Comparison of ENCODE assay signal across 12 cellular contexts in the genomic region with DNA sequence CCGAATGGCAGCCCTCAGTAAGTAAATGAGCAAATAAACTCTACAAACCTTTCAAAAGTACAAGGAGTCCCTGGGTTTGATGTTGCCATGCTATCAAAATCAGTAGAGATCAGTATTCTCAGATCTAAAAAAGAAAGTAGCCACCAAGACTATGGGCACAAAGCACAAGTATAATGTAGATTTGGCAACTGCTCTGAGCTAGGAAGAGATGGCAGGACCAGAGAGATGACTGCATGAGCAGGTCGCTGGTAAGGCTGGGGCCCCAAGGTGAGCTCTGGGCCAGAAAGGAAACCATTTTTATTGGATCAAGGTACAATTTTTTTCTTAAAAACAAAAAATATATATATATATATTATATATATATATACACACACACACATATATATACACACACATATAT. TPM values are rescaled to one million over a fixed set of nuclear protein-coding genes. Genes with fewer than 3 reads are reported as not detected.
DNase-seq lines count a peak whose midpoint lies in the region; ATAC-seq and TF ChIP-seq lines count a peak whose summit lies in the region.
"Had no signal": no experiment of that assay in that cellular context is flagged by ENCODE, and none has a peak within 500 bp of the region (broad histone marks: within the 10 kb centered on the region; RNA-seq: fewer than 3 reads in every experiment).

No MANE protein-coding gene starts in this region.

- no peaks in the 10 kb centered on the region for H3K27me3 Mint-ChIP-seq in activated T-cell treated with anti-CD3 and anti-CD28 coated beads, Interleukin-2, amount 50 U/mL, for 72 hours (ENCODE audit: low read depth)
- no peaks in the 10 kb centered on the region for H3K27me3 Mint-ChIP-seq in activated T-cell treated with anti-CD3 and anti-CD28 coated beads, Interleukin-2, amount 50 U/mL, for 4 hours (ENCODE audit: low read depth)
- H3K27me3 Mint-ChIP-seq in T-helper 2 cell treated with Interferon-gamma antibody and Interleukin-4, amounts not matched to agents 5 μg/mL and 100 μg/mL, for 36 hours (ENCODE audit: low read depth) = no peaks in the 10 kb centered on the region

- peak overlapping the region; percentile 45 to 65 for H3K4me3 Mint-ChIP-seq in activated T-cell treated with anti-CD3 and anti-CD28 coated beads, Interleukin-2, amount 50 U/mL, for 72 hours
- H3K4me3 Mint-ChIP-seq in activated T-cell treated with anti-CD3 and anti-CD28 coated beads, Interleukin-2, amount 50 U/mL, for 4 hours = no peak overlapping the region
- no peak overlapping the region for H3K4me3 Mint-ChIP-seq in T-helper 2 cell treated with Interferon-gamma antibody and Interleukin-4, amounts not matched to agents 5 μg/mL and 100 μg/mL, for 36 hours

- no peaks in the 10 kb centered on the region for H3K9me3 ChIP-seq in gastroesophageal sphincter

- H3K27ac ChIP-seq in gastroesophageal sphincter (peak overlapping the region in 3 of 4 donors; percentile 46 to 58 (median 56)), temporal lobe (ENCODE audit: low read depth, low read length) (peak overlapping the region; percentile 37)

- no peak for DNase-seq in activated T-cell treated with anti-CD3 and anti-CD28 coated beads, Interleukin-2, amount 50 U/mL, for 72 hours
- DNase-seq in activated T-cell treated with anti-CD3 and anti-CD28 coated beads, Interleukin-2, amount 50 U/mL, for 4 hours = no peak
- DNase-seq in T-helper 2 cell treated with Interferon-gamma antibody and Interleukin-4, amounts not matched to agents 5 μg/mL and 100 μg/mL, for 36 hours (ENCODE audit: low spot score) = no peak
- no peak for DNase-seq in medulla oblongata (ENCODE audit: extremely low spot score)
- DNase-seq: ACHN, DMS53, GOT3 had no signal

- H3K4me1 ChIP-seq in gastroesophageal sphincter = peaks cover 6 to 54% (median 34%) of the 10 kb centered on the region in 3 donors

- peak overlapping the region; percentile 51 for H3K27ac Mint-ChIP-seq in activated T-cell treated with anti-CD3 and anti-CD28 coated beads, Interleukin-2, amount 50 U/mL, for 72 hours
- H3K27ac Mint-ChIP-seq in T-helper 2 cell treated with Interferon-gamma antibody and Interleukin-4, amounts not matched to agents 5 μg/mL and 100 μg/mL, for 36 hours = peak overlapping the region; percentile 76

- H3K9me3 Mint-ChIP-seq in activated T-cell treated with anti-CD3 and anti-CD28 coated beads, Interleukin-2, amount 50 U/mL, for 72 hours = no peaks in the 10 kb centered on the region
- no peaks in the 10 kb centered on the region for H3K9me3 Mint-ChIP-seq in activated T-cell treated with anti-CD3 and anti-CD28 coated beads, Interleukin-2, amount 50 U/mL, for 4 hours
- H3K9me3 Mint-ChIP-seq in T-helper 2 cell treated with Interferon-gamma antibody and Interleukin-4, amounts not matched to agents 5 μg/mL and 100 μg/mL, for 36 hours = no peaks in the 10 kb centered on the region

- H3K27me3 ChIP-seq in gastroesophageal sphincter = no peaks in the 10 kb centered on the region

- no peak overlapping the region for H3K4me3 ChIP-seq in gastroesophageal sphincter

- no peak for ATAC-seq in activated T-cell treated with anti-CD3 and anti-CD28 coated beads, Interleukin-2, amount 50 U/mL, for 72 hours (replicated peaks in 1 of 2)
- ATAC-seq in activated T-cell treated with anti-CD3 and anti-CD28 coated beads, Interleukin-2, amount 50 U/mL, for 4 hours = no peak
- no peak for ATAC-seq in gastroesophageal sphincter
- no peak for ATAC-seq in GM18907 (IDR thresholded peaks at IDR 0.05; ENCODE audit: unreplicated experiment)
- ATAC-seq in activated CD4-positive, CD25-positive, alpha-beta regulatory T cell treated with anti-CD3 and anti-CD28 coated beads, Interleukin-2, amount 50 U/mL, for 24 hours = no peak

- TF ChIP-seq EP300 in gastroesophageal sphincter (IDR thresholded peaks at IDR 0.05) = no peak

- peaks cover 61% of the 10 kb centered on the region for H3K4me1 Mint-ChIP-seq in activated T-cell treated with anti-CD3 and anti-CD28 coated beads, Interleukin-2, amount 50 U/mL, for 72 hours (ENCODE audit: low read depth)
- peaks cover 68% of the 10 kb centered on the region for H3K4me1 Mint-ChIP-seq in activated T-cell treated with anti-CD3 and anti-CD28 coated beads, Interleukin-2, amount 50 U/mL, for 4 hours (ENCODE audit: low read depth)
- peaks cover 60% of the 10 kb centered on the region for H3K4me1 Mint-ChIP-seq in T-helper 2 cell treated with Interferon-gamma antibody and Interleukin-4, amounts not matched to agents 5 μg/mL and 100 μg/mL, for 36 hours (ENCODE audit: low read depth)

- no peak for TF ChIP-seq POLR2A in gastroesophageal sphincter (IDR thresholded peaks at IDR 0.05)

- H3K36me3 ChIP-seq in gastroesophageal sphincter = no peaks in the 10 kb centered on the region

- WGBS in gastroesophageal sphincter (ENCODE audit: low coverage in 1 of 2), 2 donors = 40 to 44% methylated on average over 2 of the region's 2 CpGs

- no peak for TF ChIP-seq CTCF in gastroesophageal sphincter (IDR thresholded peaks at IDR 0.05)

- H3K36me3 Mint-ChIP-seq in activated T-cell treated with anti-CD3 and anti-CD28 coated beads, Interleukin-2, amount 50 U/mL, for 72 hours (ENCODE audit: insufficient read depth in 2 of 2) = no peaks in the 10 kb centered on the region
- no peaks in the 10 kb centered on the region for H3K36me3 Mint-ChIP-seq in activated T-cell treated with anti-CD3 and anti-CD28 coated beads, Interleukin-2, amount 50 U/mL, for 4 hours (ENCODE audit: insufficient read depth)
- H3K36me3 Mint-ChIP-seq in T-helper 2 cell treated with Interferon-gamma antibody and Interleukin-4, amounts not matched to agents 5 μg/mL and 100 μg/mL, for 36 hours (ENCODE audit: low read depth) = no peaks in the 10 kb centered on the region

RNA-seq across cellular contexts. Expression of gene ADORA3, which starts 3.1 kb away (rescaled TPM):
- total RNA-seq in activated T-cell treated with anti-CD3 and anti-CD28 coated beads, Interleukin-2, amount 50 U/mL, for 72 hours = under 1 TPM in 1 of 2 donors, not detected in 1; 0.58 TPM
- total RNA-seq in activated T-cell treated with anti-CD3 and anti-CD28 coated beads, Interleukin-2, amount 50 U/mL, for 4 hours = not detected
- total RNA-seq in gastroesophageal sphincter = 10 to 100 TPM in 2 of 4 donors, 1 to 10 TPM in 2; 3.4 to 13.7 (median 7.8) TPM
- 0.74 TPM for total RNA-seq in temporal lobe
- total RNA-seq: RPMI7951 had no signal

RNA-seq across cellular contexts. Expression of gene TMIGD3, which starts 3.1 kb away (rescaled TPM):
- not detected for total RNA-seq in activated T-cell treated with anti-CD3 and anti-CD28 coated beads, Interleukin-2, amount 50 U/mL, for 72 hours
- not detected for total RNA-seq in activated T-cell treated with anti-CD3 and anti-CD28 coated beads, Interleukin-2, amount 50 U/mL, for 4 hours
- total RNA-seq in gastroesophageal sphincter (10 to 100 TPM in 1 of 4 donors, 1 to 10 TPM in 1, under 1 TPM in 1, not detected in 1; 0.85 to 14.1 (median 3.2) TPM), temporal lobe (0.74 TPM)
- total RNA-seq: RPMI7951 had no signal

RNA-seq across cellular contexts. Expression of gene C1orf162, which starts 32.8 kb away (rescaled TPM):
- 10 to 100 TPM; 11.4 to 11.7 TPM for total RNA-seq in activated T-cell treated with anti-CD3 and anti-CD28 coated beads, Interleukin-2, amount 50 U/mL, for 72 hours
- total RNA-seq in activated T-cell treated with anti-CD3 and anti-CD28 coated beads, Interleukin-2, amount 50 U/mL, for 4 hours = 1 to 10 TPM; 2.6 to 3.6 (median 2.6) TPM
- total RNA-seq in gastroesophageal sphincter = 10 to 100 TPM in 2 of 4 donors, 1 to 10 TPM in 2; 5.9 to 24.5 (median 13.7) TPM
- total RNA-seq in temporal lobe = 0.49 TPM

RNA-seq across cellular contexts. Expression of gene ATP5PB, which starts 57.3 kb away (rescaled TPM):
- total RNA-seq in activated T-cell treated with anti-CD3 and anti-CD28 coated beads, Interleukin-2, amount 50 U/mL, for 72 hours = 100 to 1,000 TPM; 203 to 245 TPM
- total RNA-seq in activated T-cell treated with anti-CD3 and anti-CD28 coated beads, Interleukin-2, amount 50 U/mL, for 4 hours = 100 to 1,000 TPM; 301 to 332 (median 319) TPM
- total RNA-seq in gastroesophageal sphincter = 100 to 1,000 TPM; 166 to 232 (median 192) TPM
- total RNA-seq in temporal lobe = 183 TPM

RNA-seq across cellular contexts. Expression of gene WDR77, which starts 57.5 kb away (rescaled TPM):
- 10 to 100 TPM; 15.7 to 21.5 TPM for total RNA-seq in activated T-cell treated with anti-CD3 and anti-CD28 coated beads, Interleukin-2, amount 50 U/mL, for 72 hours
- total RNA-seq in activated T-cell treated with anti-CD3 and anti-CD28 coated beads, Interleukin-2, amount 50 U/mL, for 4 hours = 10 to 100 TPM; 89.6 to 95.0 (median 93.7) TPM
- total RNA-seq in gastroesophageal sphincter = 10 to 100 TPM; 20.5 to 33.5 (median 28.7) TPM
- total RNA-seq in temporal lobe = 15.0 TPM

Comparison
In these comparisons a context has a peak if more than half of its experiments do, and no peak if none do; other contexts are left out.
1. H3K4me3 Mint-ChIP-seq: peak in activated T-cell treated with anti-CD3 and anti-CD28 coated beads, Interleukin-2, amount 50 U/mL, for 72 hours (2 of 2); none in activated T-cell treated with anti-CD3 and anti-CD28 coated beads, Interleukin-2, amount 50 U/mL, for 4 hours (single experiment) and T-helper 2 cell treated with Interferon-gamma antibody and Interleukin-4, amounts not matched to agents 5 μg/mL and 100 μg/mL, for 36 hours (single experiment).